In the genomic region with DNA sequence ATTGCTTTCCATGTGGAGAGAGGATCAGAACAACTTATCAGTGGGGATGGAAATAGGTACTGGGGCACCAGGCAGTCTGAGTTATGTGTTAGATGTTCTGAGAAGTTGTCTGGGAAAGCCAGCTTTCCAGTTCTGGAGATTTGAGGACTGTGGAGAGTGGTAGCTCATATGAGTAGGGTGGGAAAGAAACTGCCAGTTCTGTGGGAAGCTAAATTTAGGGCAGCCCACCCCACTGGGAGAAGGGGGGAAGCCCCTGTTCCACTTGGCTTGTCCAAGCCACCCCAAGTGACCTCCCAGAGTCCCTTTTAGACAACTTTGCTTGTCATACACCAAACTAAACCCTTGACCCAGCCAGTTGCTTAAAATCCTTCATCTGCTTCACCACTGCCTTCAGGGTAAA, we compare ENCODE assay signal across 1 cellular context.
TF ChIP-seq lines count a peak whose summit lies in the region.

No MANE protein-coding gene starts in this region.

TF ChIP-seq in IMR-90, 13 proteins besides CTCF, POLR2A, EP300 and RAD21:
- no peak for TF ChIP-seq RCOR1 (IDR thresholded peaks at IDR 0.05; ENCODE audit: insufficient replicate concordance, low read length)
- no peak for TF ChIP-seq NFE2L2 (IDR thresholded peaks at IDR 0.05; ENCODE audit: low read depth, low read length)
- no peak for TF ChIP-seq FOS (IDR thresholded peaks at IDR 0.05; ENCODE audit: low read depth, low read length)
- TF ChIP-seq CHD1 (IDR thresholded peaks at IDR 0.05; ENCODE audit: low read depth, low read length): no peak
- no peak for TF ChIP-seq MXI1 (IDR thresholded peaks at IDR 0.05; ENCODE audit: borderline replicate concordance, low read depth, low read length)
- no peak for TF ChIP-seq CEBPB (IDR thresholded peaks at IDR 0.05; ENCODE audit: low read depth, low read length)
- TF ChIP-seq MAFK (IDR thresholded peaks at IDR 0.05; ENCODE audit: low read depth, low read length): no peak
- TF ChIP-seq, protein P1, sequence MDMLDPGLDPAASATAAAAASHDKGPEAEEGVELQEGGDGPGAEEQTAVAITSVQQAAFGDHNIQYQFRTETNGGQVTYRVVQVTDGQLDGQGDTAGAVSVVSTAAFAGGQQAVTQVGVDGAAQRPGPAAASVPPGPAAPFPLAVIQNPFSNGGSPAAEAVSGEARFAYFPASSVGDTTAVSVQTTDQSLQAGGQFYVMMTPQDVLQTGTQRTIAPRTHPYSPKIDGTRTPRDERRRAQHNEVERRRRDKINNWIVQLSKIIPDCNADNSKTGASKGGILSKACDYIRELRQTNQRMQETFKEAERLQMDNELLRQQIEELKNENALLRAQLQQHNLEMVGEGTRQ (IDR thresholded peaks at IDR 0.05; ENCODE audit: low read depth, low read length): no peak
- TF ChIP-seq MAZ (IDR thresholded peaks at IDR 0.05; ENCODE audit: borderline replicate concordance, low read depth, low read length): no peak
- TF ChIP-seq, protein P2, sequence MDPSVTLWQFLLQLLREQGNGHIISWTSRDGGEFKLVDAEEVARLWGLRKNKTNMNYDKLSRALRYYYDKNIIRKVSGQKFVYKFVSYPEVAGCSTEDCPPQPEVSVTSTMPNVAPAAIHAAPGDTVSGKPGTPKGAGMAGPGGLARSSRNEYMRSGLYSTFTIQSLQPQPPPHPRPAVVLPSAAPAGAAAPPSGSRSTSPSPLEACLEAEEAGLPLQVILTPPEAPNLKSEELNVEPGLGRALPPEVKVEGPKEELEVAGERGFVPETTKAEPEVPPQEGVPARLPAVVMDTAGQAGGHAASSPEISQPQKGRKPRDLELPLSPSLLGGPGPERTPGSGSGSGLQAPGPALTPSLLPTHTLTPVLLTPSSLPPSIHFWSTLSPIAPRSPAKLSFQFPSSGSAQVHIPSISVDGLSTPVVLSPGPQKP (IDR thresholded peaks at IDR 0.05; ENCODE audit: borderline replicate concordance, low read depth, low read length): no peak
- TF ChIP-seq BHLHE40 (IDR thresholded peaks at IDR 0.05; ENCODE audit: low read depth, low read length): no peak
- TF ChIP-seq RFX5 (IDR thresholded peaks at IDR 0.05; ENCODE audit: low read depth, low read length): no peak
- TF ChIP-seq SMC3 (IDR thresholded peaks at IDR 0.05; ENCODE audit: low read depth, low read length): no peak
